Comparison of ENCODE assay signal across 16 cellular contexts in genomic region chr2:128624425-128624795, GRCh38.
A peak's percentile ranks its signal among the peaks of the same experiment; 100 is the strongest.
DNase-seq lines count a peak whose midpoint lies in the region; ATAC-seq, FAIRE-seq and TF ChIP-seq lines count a peak whose summit lies in the region.
"Had no signal": no experiment of that assay in that cellular context is flagged by ENCODE, and none has a peak within 500 bp of the region (broad histone marks: within the 10 kb centered on the region; RNA-seq: fewer than 3 reads in every experiment).

No MANE protein-coding gene starts in this region.

- H3K9me3 ChIP-seq in astrocyte (ENCODE audit: insufficient read depth, low read depth, low read length) (no peaks in the 10 kb centered on the region), osteoblast (ENCODE audit: low read depth, low read length) (no peaks in the 10 kb centered on the region)
- H3K9me3 ChIP-seq: ascending aorta, gastroesophageal sphincter, thoracic aorta had no signal

- H3K9me3 Mint-ChIP-seq in astrocyte (ENCODE audit: unreplicated experiment), result peaks cover 4% of the 10 kb centered on the region
- H3K9me3 Mint-ChIP-seq: CD4-positive, alpha-beta T cell; effector memory CD8-positive, alpha-beta T cell had no signal

- peak overlapping the region; percentile 96 for H3K27ac Mint-ChIP-seq in astrocyte (ENCODE audit: unreplicated experiment)
- H3K27ac Mint-ChIP-seq: CD4-positive, alpha-beta T cell; effector memory CD8-positive, alpha-beta T cell had no signal

- peak overlapping the region; percentile 50 for H3K27ac ChIP-seq in astrocyte (ENCODE audit: low read depth, low read length)
- no peak overlapping the region for H3K27ac ChIP-seq in osteoblast (ENCODE audit: low read depth, low read length)
- H3K27ac ChIP-seq: ascending aorta, gastroesophageal sphincter, thoracic aorta had no signal

- H3K27me3 ChIP-seq in astrocyte (ENCODE audit: insufficient read depth, low read length), result peaks cover 7% of the 10 kb centered on the region
- H3K27me3 ChIP-seq in osteoblast (ENCODE audit: insufficient read depth, low read length), result peaks cover 6% of the 10 kb centered on the region
- H3K27me3 ChIP-seq: ascending aorta, gastroesophageal sphincter had no signal

- peak overlapping the region; percentile 53 for H3K9ac ChIP-seq in astrocyte (ENCODE audit: low read length)

- H3K4me3 ChIP-seq in astrocyte (ENCODE audit: insufficient read depth, low read depth, low read length), result no peak overlapping the region
- no peak overlapping the region for H3K4me3 ChIP-seq in osteoblast (ENCODE audit: insufficient read depth, low read length)
- H3K4me3 ChIP-seq: ascending aorta, gastroesophageal sphincter, thoracic aorta had no signal

- H3K79me2 ChIP-seq in astrocyte (ENCODE audit: insufficient read depth, low read length) (no peaks in the 10 kb centered on the region), osteoblast (ENCODE audit: insufficient read depth, low read length) (no peaks in the 10 kb centered on the region)

- TF ChIP-seq CTCF in astrocyte (IDR thresholded peaks at IDR 0.05; ENCODE audit: insufficient read depth, low read depth, low read length) (no peak), osteoblast (IDR thresholded peaks at IDR 0.05; ENCODE audit: extremely low read depth, low read depth, low read length) (no peak)

- H3K36me3 ChIP-seq in astrocyte (ENCODE audit: insufficient read depth, low read length) (no peaks in the 10 kb centered on the region), osteoblast (ENCODE audit: insufficient read depth, low read length) (no peaks in the 10 kb centered on the region)
- H3K36me3 ChIP-seq: ascending aorta, gastroesophageal sphincter, thoracic aorta had no signal

- H3K4me1 ChIP-seq in astrocyte (ENCODE audit: insufficient read depth, low read length) (peaks cover 15% of the 10 kb centered on the region), osteoblast (ENCODE audit: insufficient read depth, low read length) (peaks cover 23% of the 10 kb centered on the region)
- H3K4me1 ChIP-seq: ascending aorta, gastroesophageal sphincter had no signal

- H3K4me2 ChIP-seq in astrocyte (ENCODE audit: low read length), result peak overlapping the region; percentile 75
- peak overlapping the region; percentile 53 for H3K4me2 ChIP-seq in osteoblast (ENCODE audit: insufficient read depth, low read length)

- no peaks in the 10 kb centered on the region for H4K20me1 ChIP-seq in astrocyte (ENCODE audit: insufficient read depth, low read length)
- no peaks in the 10 kb centered on the region for H4K20me1 ChIP-seq in osteoblast (ENCODE audit: insufficient read depth, low read length)

- DNase-seq in astrocyte (ENCODE audit: low read depth) (no peak), osteoblast (ENCODE audit: insufficient read length, low spot score, missing footprints) (peak; percentile 54), COR-L47 (lab: John Stamatoyannopoulos, UW) (no peak), GM03348 (ENCODE audit: low spot score) (no peak)
- no peak for DNase-seq in stimulated activated naive CD4-positive, alpha-beta T cell treated with Interleukin-2 at 50 U/mL for 16 hours (lab: John Stamatoyannopoulos, UW)
- DNase-seq: CD4-positive, alpha-beta T cell; effector memory CD8-positive, alpha-beta T cell; NCI-H2227 treated with DMSO at 0.1 percent for 48 hours had no signal

- H3K4me1 Mint-ChIP-seq in astrocyte (ENCODE audit: low read depth, unreplicated experiment), result peaks cover 20% of the 10 kb centered on the region

- peaks cover 24% of the 10 kb centered on the region for H3K27me3 Mint-ChIP-seq in astrocyte (ENCODE audit: low read depth, unreplicated experiment)
- H3K27me3 Mint-ChIP-seq: CD4-positive, alpha-beta T cell had no signal

- FAIRE-seq in astrocyte (lab: Jason Lieb, UNC), result no peak
- FAIRE-seq: keratinocyte had no signal

- no peaks in the 10 kb centered on the region for H3K36me3 Mint-ChIP-seq in astrocyte (ENCODE audit: low read depth, unreplicated experiment)

- H3K4me3 Mint-ChIP-seq in astrocyte (ENCODE audit: unreplicated experiment), result no peak overlapping the region
- H3K4me3 Mint-ChIP-seq: CD4-positive, alpha-beta T cell; effector memory CD8-positive, alpha-beta T cell had no signal

- peak; percentile 22 for ATAC-seq in GM19023 (IDR thresholded peaks at IDR 0.05; ENCODE audit: unreplicated experiment)
- ATAC-seq in HG02885 (IDR thresholded peaks at IDR 0.05; ENCODE audit: poor library complexity, unreplicated experiment), result peak; percentile 23
- ATAC-seq in GM19035 (IDR thresholded peaks at IDR 0.05; ENCODE audit: unreplicated experiment), result no peak
- ATAC-seq: effector memory CD8-positive, alpha-beta T cell; Panc1 had no signal

- H2AFZ ChIP-seq in astrocyte (ENCODE audit: low read depth, low read length), result no peak overlapping the region
- no peak overlapping the region for H2AFZ ChIP-seq in osteoblast (ENCODE audit: low read length)
